Comparison of ENCODE assay signal across 9 cellular contexts in the genomic region with DNA sequence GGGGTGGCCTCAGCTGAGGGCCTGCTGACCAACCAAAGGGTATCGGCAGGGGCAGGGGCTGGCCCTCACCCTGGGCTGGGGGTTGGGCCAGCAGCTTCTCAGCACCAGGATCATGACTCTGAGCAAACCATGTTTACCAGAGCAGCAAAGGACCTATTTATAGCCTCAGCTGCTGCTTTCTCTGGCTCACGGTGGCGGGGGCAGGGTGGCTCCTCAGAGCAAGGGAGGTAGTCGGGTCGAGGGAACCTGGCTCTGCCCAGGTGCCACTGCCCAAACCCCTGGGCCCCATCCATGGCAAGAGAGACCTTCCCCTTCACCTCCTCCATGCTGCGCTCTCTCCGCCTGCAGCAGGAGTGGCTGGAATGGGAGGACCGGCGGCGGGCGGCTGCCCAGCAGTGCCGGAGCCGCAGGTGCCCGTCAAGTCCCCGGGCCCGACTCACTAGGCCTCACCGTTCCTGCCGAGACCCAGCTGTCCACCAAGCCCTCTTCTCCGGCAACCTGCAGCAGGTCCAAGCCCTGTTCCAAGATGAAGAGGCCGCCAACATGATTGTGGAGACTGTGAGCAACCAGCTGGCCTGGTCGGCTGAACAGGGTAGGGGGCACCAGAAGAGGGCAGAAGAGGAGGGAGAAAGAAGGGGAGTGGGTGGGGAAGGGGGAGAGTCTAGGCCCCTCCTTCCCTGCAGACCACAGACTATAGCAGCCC. TPM values are rescaled to one million over a fixed set of nuclear protein-coding genes. Genes with fewer than 3 reads are reported as not detected.
A peak's percentile ranks its signal among the peaks of the same experiment; 100 is the strongest.
DNase-seq lines count a peak whose midpoint lies in the region; ATAC-seq and TF ChIP-seq lines count a peak whose summit lies in the region.
"Had no signal": no experiment of that assay in that cellular context is flagged by ENCODE, and none has a peak within 500 bp of the region (broad histone marks: within the 10 kb centered on the region; RNA-seq: fewer than 3 reads in every experiment).

A gene with protein sequence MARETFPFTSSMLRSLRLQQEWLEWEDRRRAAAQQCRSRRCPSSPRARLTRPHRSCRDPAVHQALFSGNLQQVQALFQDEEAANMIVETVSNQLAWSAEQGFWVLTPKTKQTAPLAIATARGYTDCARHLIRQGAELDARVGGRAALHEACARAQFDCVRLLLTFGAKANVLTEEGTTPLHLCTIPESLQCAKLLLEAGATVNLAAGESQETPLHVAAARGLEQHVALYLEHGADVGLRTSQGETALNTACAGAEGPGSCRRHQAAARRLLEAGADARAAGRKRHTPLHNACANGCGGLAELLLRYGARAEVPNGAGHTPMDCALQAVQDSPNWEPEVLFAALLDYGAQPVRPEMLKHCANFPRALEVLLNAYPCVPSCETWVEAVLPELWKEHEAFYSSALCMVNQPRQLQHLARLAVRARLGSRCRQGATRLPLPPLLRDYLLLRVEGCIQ (plus strand): TSS at position 206 of the 703 bp plus-strand sequence. CDS start 86 bp downstream, at position 292.

- peaks cover 6% of the 10 kb centered on the region; the same call in 1 of the 2 replicates for H3K4me1 ChIP-seq in HEK293 (ENCODE audit: control insufficient read depth, insufficient read depth, low read length)
- peaks cover 0 to 16% of the 10 kb centered on the region in 2 donors for H3K4me1 ChIP-seq in right atrium auricular region
- peaks cover 0 to 32% (median 23%) of the 10 kb centered on the region in 4 donors for H3K4me1 ChIP-seq in sigmoid colon

- CTCF ChIA-PET in HEK293 (lab: Yijun Ruan, JAX), result interaction anchor here (0.6 to 3.4 kb wide), 8 partner anchors 12 to 1108 kb away, joined by 3 to 20 read pairs (median 4); no protein-coding TSS in a partner anchor

- WGBS in sigmoid colon, 2 donors, result 35 to 43% methylated on average over 21 of the region's 21 CpGs

- H3K9me3 ChIP-seq in HEK293 (ENCODE audit: control insufficient read depth, insufficient read depth, low read depth, low read length), result no peaks in the 10 kb centered on the region
- no peaks in the 10 kb centered on the region for H3K9me3 ChIP-seq in right atrium auricular region
- H3K9me3 ChIP-seq in sigmoid colon, result no peaks in the 10 kb centered on the region

- H3K27ac ChIP-seq in HEK293 (ENCODE audit: extremely low read depth, low read depth, low read length) (no peak within 1 kb of the TSS), right atrium auricular region (peak within 1 kb of the TSS; percentile 85 to 94), sigmoid colon (peak within 1 kb of the TSS; percentile 79 to 90 (median 84))

- DNase-seq in right atrium auricular region (ENCODE audit: low spot score), result no peak
- DNase-seq in sigmoid colon, result no peak
- DNase-seq in RKO (ENCODE audit: low spot score), result no peak
- DNase-seq in pons (ENCODE audit: low spot score), result no peak

- no peak for TF ChIP-seq CTCF in HEK293 (tag by site-specific recombination; IDR thresholded peaks at IDR 0.05)
- TF ChIP-seq CTCF in right atrium auricular region (IDR thresholded peaks at IDR 0.05), result peak in 1 of 2 donors; percentile 42
- TF ChIP-seq CTCF in sigmoid colon (IDR thresholded peaks at IDR 0.05), result no peak

- H3K27me3 ChIP-seq in right atrium auricular region (no peaks in the 10 kb centered on the region), sigmoid colon (no peaks in the 10 kb centered on the region)

- peaks cover 0 to 3% of the 10 kb centered on the region in 2 experiments; a peak in 2 of 3 replicates for H3K36me3 ChIP-seq in HEK293 (ENCODE audit: control insufficient read depth in 2 of 2, insufficient read depth in 1 of 2, low read length in 2 of 2)
- H3K36me3 ChIP-seq in right atrium auricular region, result no peaks in the 10 kb centered on the region
- H3K36me3 ChIP-seq in sigmoid colon, result no peaks in the 10 kb centered on the region

- POLR2A ChIA-PET in HEK293 (lab: Yijun Ruan, JAX), result interaction anchor here (0.5 to 3.1 kb wide), 6 partner anchors 15 to 1762 kb away, joined by 3 to 19 read pairs (median 6); a partner anchor contains a TSS

- no peak for TF ChIP-seq POLR2A in sigmoid colon (IDR thresholded peaks at IDR 0.05)

- H3K4me3 ChIP-seq in HEK293 (ENCODE audit: low read depth, low read length) (no peak within 1 kb of the TSS), right atrium auricular region (peak within 1 kb of the TSS; percentile 33 to 47), sigmoid colon (peak within 1 kb of the TSS; percentile 31 to 55 (median 48))

- peak in 1 of 4 donors; percentile 68 for TF ChIP-seq EP300 in sigmoid colon (IDR thresholded peaks at IDR 0.05)

- intact Hi-C loops in sigmoid colon (cut with DNase I), result no loop called here

- ATAC-seq in SK-N-SH treated with all-trans-retinoic acid at 6 μM for 48 hours, result peak; percentile 9; the same call in 2 of the 3 replicates
- no peak for ATAC-seq in GM19463 (IDR thresholded peaks at IDR 0.05; ENCODE audit: unreplicated experiment)
- no peak for ATAC-seq in HG03097 (IDR thresholded peaks at IDR 0.05; ENCODE audit: low FRiP score, unreplicated experiment)

TF ChIP-seq in HEK293, 187 proteins besides CTCF, POLR2A, EP300 and RAD21:
- TF ChIP-seq ZNF404 (tag by site-specific recombination; IDR thresholded peaks at IDR 0.05) (no peak), SCRT2 (tag by site-specific recombination; IDR thresholded peaks at IDR 0.05) (peak; percentile 52)
TF ChIP-seq in HEK293: peak in this region for 1.

TF ChIP-seq in SK-N-SH treated with all-trans-retinoic acid at 6 μM for 48 hours, 23 proteins besides CTCF, POLR2A, EP300 and RAD21:
- TF ChIP-seq ZFP3 (CRISPR knock-in tag; IDR thresholded peaks at IDR 0.05), result no peak
- no peak for TF ChIP-seq ESRRG (CRISPR knock-in tag; IDR thresholded peaks at IDR 0.05)

RNA-seq across cellular contexts. Expression of the gene that starts here (rescaled TPM):
- 1 to 10 TPM; 8.3 TPM for total RNA-seq in right atrium auricular region
- 1 to 10 TPM in 3 of 4 donors, under 1 TPM in 1; 0.82 to 4.2 (median 1.6) TPM for total RNA-seq in sigmoid colon
- polyA plus RNA-seq in sigmoid colon, result under 1 TPM in 1 of 3 donors, not detected in 2; 0.19 TPM
- total RNA-seq: RPMI7951 had no signal
